In the genomic region with DNA sequence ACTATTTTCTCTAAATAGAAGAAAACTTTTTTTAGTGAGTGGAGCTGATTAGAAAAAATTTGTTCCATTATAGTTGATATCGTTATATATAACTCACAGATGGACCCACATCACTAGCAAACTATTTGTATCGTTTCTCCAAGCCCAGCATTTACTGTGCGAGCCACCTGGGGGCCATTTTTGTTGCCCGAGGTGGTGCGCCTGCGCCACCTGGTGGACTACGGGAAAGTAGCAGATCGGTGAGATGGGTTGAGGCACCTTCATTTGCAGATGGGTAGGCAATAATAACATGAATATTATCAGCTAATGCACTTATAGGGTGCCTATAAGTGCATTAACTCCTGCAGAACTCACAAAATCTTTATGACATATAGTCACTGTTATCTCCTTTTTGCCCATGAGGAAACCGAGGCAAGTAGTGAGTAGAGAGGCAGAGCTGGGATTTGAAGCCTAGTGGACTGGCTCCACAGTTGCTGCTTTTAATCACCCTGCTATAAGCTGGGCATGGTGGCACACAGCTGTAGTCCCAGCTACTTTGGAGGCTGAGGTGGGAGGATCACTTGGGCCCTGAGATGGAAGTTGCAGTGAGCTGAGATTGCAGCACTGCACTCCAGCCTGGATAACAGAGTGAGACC, we compare ENCODE assay signal across 8 cellular contexts.
DNase-seq lines count a peak whose midpoint lies in the region; ATAC-seq and TF ChIP-seq lines count a peak whose summit lies in the region.

No MANE protein-coding gene starts in this region.

- peak; percentile 61 for ATAC-seq in activated naive CD8-positive, alpha-beta T cell treated with anti-CD3 and anti-CD28 coated beads, Interleukin-2, amount 50 U/mL, for 24 hours
- ATAC-seq in GM18907 (IDR thresholded peaks at IDR 0.05; ENCODE audit: unreplicated experiment), result no peak
- no peak for ATAC-seq in HG02642 (IDR thresholded peaks at IDR 0.05; ENCODE audit: poor library complexity, unreplicated experiment)

- peaks cover 11% of the 10 kb centered on the region for H3K4me1 Mint-ChIP-seq in T-helper 2 cell treated with Interferon-gamma antibody and Interleukin-4, amounts not matched to agents 5 μg/mL and 100 μg/mL, for 36 hours (ENCODE audit: low read depth)
- peaks cover 25% of the 10 kb centered on the region for H3K4me1 Mint-ChIP-seq in activated naive CD8-positive, alpha-beta T cell treated with anti-CD3 and anti-CD28 coated beads, Interleukin-2, amount 50 U/mL, for 24 hours

- H3K27me3 Mint-ChIP-seq in T-helper 2 cell treated with Interferon-gamma antibody and Interleukin-4, amounts not matched to agents 5 μg/mL and 100 μg/mL, for 36 hours (ENCODE audit: low read depth), result peaks cover 31% of the 10 kb centered on the region
- H3K27me3 Mint-ChIP-seq in activated naive CD8-positive, alpha-beta T cell treated with anti-CD3 and anti-CD28 coated beads, Interleukin-2, amount 50 U/mL, for 24 hours, result peaks cover 29% of the 10 kb centered on the region

- H3K79me2 ChIP-seq in KMS-11 (ENCODE audit: insufficient read depth, low read depth), result no peaks in the 10 kb centered on the region

- DNase-seq in T-helper 2 cell treated with Interferon-gamma antibody and Interleukin-4, amounts not matched to agents 5 μg/mL and 100 μg/mL, for 36 hours (ENCODE audit: low spot score), result peak; percentile 69
- peak; percentile 79 for DNase-seq in activated naive CD8-positive, alpha-beta T cell treated with anti-CD3 and anti-CD28 coated beads, Interleukin-2, amount 50 U/mL, for 24 hours
- peak; percentile 83 for DNase-seq in iPS-NIHi7 (ENCODE audit: extremely low spot score)
- DNase-seq in stimulated activated CD4-positive, alpha-beta T cell treated with anti-CD3 and anti-CD28 coated beads, Interleukin-4, amount 100 ng/mL, for 1 hour, result peak; percentile 81

- H3K27me3 ChIP-seq in KMS-11 (ENCODE audit: insufficient read depth, low read depth), result no peaks in the 10 kb centered on the region

- H3K27ac Mint-ChIP-seq in T-helper 2 cell treated with Interferon-gamma antibody and Interleukin-4, amounts not matched to agents 5 μg/mL and 100 μg/mL, for 36 hours, result no peak overlapping the region
- no peak overlapping the region for H3K27ac Mint-ChIP-seq in activated naive CD8-positive, alpha-beta T cell treated with anti-CD3 and anti-CD28 coated beads, Interleukin-2, amount 50 U/mL, for 24 hours

- H2AFZ ChIP-seq in KMS-11 (ENCODE audit: low read depth), result no peak overlapping the region

- no peaks in the 10 kb centered on the region for H4K20me1 ChIP-seq in KMS-11 (ENCODE audit: insufficient read depth)

- H3K9me3 Mint-ChIP-seq in T-helper 2 cell treated with Interferon-gamma antibody and Interleukin-4, amounts not matched to agents 5 μg/mL and 100 μg/mL, for 36 hours, result no peaks in the 10 kb centered on the region
- no peaks in the 10 kb centered on the region for H3K9me3 Mint-ChIP-seq in activated naive CD8-positive, alpha-beta T cell treated with anti-CD3 and anti-CD28 coated beads, Interleukin-2, amount 50 U/mL, for 24 hours

- no peak overlapping the region for H3K9ac ChIP-seq in KMS-11

- TF ChIP-seq CTCF in GM12872 (IDR thresholded peaks at IDR 0.05; ENCODE audit: insufficient read depth, low read depth, low read length) (peak; percentile 95), KMS-11 (conservative IDR thresholded peaks at IDR 0.05; ENCODE audit: low read depth, low read length) (peak; percentile 64)

- no peak overlapping the region for H3K4me3 Mint-ChIP-seq in T-helper 2 cell treated with Interferon-gamma antibody and Interleukin-4, amounts not matched to agents 5 μg/mL and 100 μg/mL, for 36 hours
- H3K4me3 Mint-ChIP-seq in activated naive CD8-positive, alpha-beta T cell treated with anti-CD3 and anti-CD28 coated beads, Interleukin-2, amount 50 U/mL, for 24 hours, result no peak overlapping the region

- no peaks in the 10 kb centered on the region for H3K36me3 ChIP-seq in KMS-11 (ENCODE audit: insufficient read depth)

- H3K4me3 ChIP-seq in KMS-11 (IDR thresholded peaks at IDR 0.05; ENCODE audit: insufficient read depth, low read depth, low read length), result no peak overlapping the region

- no peaks in the 10 kb centered on the region for H3K4me1 ChIP-seq in KMS-11 (ENCODE audit: low read depth, poor library complexity, severe bottlenecking)

- no peak overlapping the region for H3K4me2 ChIP-seq in KMS-11

- no peaks in the 10 kb centered on the region for H3K36me3 Mint-ChIP-seq in T-helper 2 cell treated with Interferon-gamma antibody and Interleukin-4, amounts not matched to agents 5 μg/mL and 100 μg/mL, for 36 hours (ENCODE audit: low read depth)
- H3K36me3 Mint-ChIP-seq in activated naive CD8-positive, alpha-beta T cell treated with anti-CD3 and anti-CD28 coated beads, Interleukin-2, amount 50 U/mL, for 24 hours (ENCODE audit: low read depth), result no peaks in the 10 kb centered on the region

- H3K27ac ChIP-seq in KMS-11, result no peak overlapping the region
